ENCODE assay signal across 29 cellular contexts in the genomic region with DNA sequence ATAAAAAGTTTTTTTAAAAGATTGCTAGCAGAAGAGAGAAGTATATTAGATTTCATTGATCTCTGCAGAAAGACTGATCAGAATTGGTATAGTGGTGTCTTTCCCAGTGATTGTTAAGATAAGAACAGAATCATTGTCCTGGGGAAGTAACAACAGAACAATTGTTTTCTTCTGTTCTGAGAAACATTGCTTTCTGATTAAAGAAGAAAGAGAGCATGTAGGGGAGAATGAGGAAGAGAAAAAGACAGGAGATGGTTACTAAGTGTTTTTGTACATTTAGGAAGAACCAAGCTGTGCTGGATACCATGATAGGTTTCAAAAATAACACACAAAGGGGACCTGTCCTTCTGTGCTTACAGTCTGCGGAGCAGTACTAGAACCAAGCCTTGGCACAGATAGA. TPM values are rescaled to one million over a fixed set of nuclear protein-coding genes. Genes with fewer than 3 reads are reported as not detected.
"Had no signal": no experiment of that assay in that cellular context is flagged by ENCODE, and none has a peak within 500 bp of the region (broad histone marks: within the 10 kb centered on the region; RNA-seq: fewer than 3 reads in every experiment).

No MANE protein-coding gene starts in this region.

- H3K27me3 ChIP-seq: heart left ventricle, left lung, neutrophil, tibial nerve had no signal

- DNase-seq: activated B cell treated with CpG ODN at 0.5 μM for 24 hours; activated CD4-positive, alpha-beta T cell treated with anti-CD3 and anti-CD28 coated beads, Interleukin-2, amount 50 U/mL, for 1 hour; activated CD8-positive, alpha-beta T cell treated with anti-CD3 and anti-CD28 coated beads for 36 hours; activated naive CD4-positive, alpha-beta T cell; activated T-cell treated with anti-CD3 and anti-CD28 coated beads, Interleukin-2, amount 50 U/mL, for 4 hours; cerebellar nuclear complex; endodermal cell; foreskin fibroblast; heart left ventricle; kidney glomerular epithelial cell; left lung; lower lobe of right lung; mesendoderm; retina; stimulated activated CD4-positive, alpha-beta T cell treated with anti-CD3 and anti-CD28 coated beads, Interleukin-12 subunit alpha, Interleukin-12 subunit beta, amount 100 ng/mL, for 4 hours; stimulated activated CD4-positive, alpha-beta T cell treated with anti-CD3 and anti-CD28 coated beads, Interleukin-4, amount 100 ng/mL, for 1 hour; T-cell had no signal

- H3K4me3 ChIP-seq: coronary artery, heart left ventricle, left lung, lower lobe of right lung, skin epidermis, tibial nerve had no signal

- H3K27ac ChIP-seq: coronary artery, heart left ventricle, left lung, lower lobe of right lung, neutrophil, skin epidermis, tibial nerve had no signal

RNA-seq across cellular contexts. Expression of a gene that starts 36.5 kb away (rescaled TPM):
- total RNA-seq: activated B cell treated with CpG ODN at 0.5 μM for 24 hours; activated CD8-positive, alpha-beta T cell treated with anti-CD3 and anti-CD28 coated beads for 36 hours; activated naive CD4-positive, alpha-beta T cell treated with anti-CD3 and anti-CD28 coated beads, Interleukin-2, amount 50 U/mL, for 72 hours; activated T-cell treated with anti-CD3 and anti-CD28 coated beads, Interleukin-2, amount 50 U/mL, for 4 hours; activated T-helper 17 cell treated with anti-CD3 and anti-CD28 coated beads, Interleukin-2, amount 50 U/mL, for 72 hours; bronchial epithelial cell; endodermal cell; esophagus mucosa; left lung; lower lobe of right lung; osteocyte; sciatic nerve; subcutaneous adipose tissue; T-cell; tibial nerve; ureter had no signal
